10 cellular contexts compared by ENCODE assay signal in the genomic region with DNA sequence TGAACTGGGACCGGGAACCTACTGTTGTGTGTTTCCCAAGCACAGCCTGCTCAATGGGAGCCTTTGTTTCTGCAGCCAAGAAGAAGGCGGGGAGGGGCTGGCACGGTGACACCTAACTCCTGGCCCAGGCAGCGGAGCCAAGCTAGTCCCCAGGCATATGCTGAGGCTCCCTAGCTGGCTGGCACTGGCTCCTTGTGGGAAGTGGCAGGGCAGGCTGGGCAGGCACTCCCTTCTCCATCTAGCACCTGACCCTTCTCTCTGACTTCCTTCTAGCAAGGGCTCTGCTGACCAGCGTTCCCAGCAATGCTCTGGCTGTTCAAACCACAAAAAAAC.
DNase-seq lines count a peak whose midpoint lies in the region; ATAC-seq and TF ChIP-seq lines count a peak whose summit lies in the region.
"Had no signal": no experiment of that assay in that cellular context is flagged by ENCODE, and none has a peak within 500 bp of the region (broad histone marks: within the 10 kb centered on the region; RNA-seq: fewer than 3 reads in every experiment).

No MANE protein-coding gene starts in this region.

- H3K4me3 ChIP-seq in gastroesophageal sphincter: no peak overlapping the region

- H3K9me3 ChIP-seq in gastroesophageal sphincter: no peaks in the 10 kb centered on the region

- ATAC-seq in gastroesophageal sphincter: peak; percentile 58
- ATAC-seq: activated naive CD8-positive, alpha-beta T cell treated with anti-CD3 and anti-CD28 coated beads, Interleukin-2, amount 50 U/mL, for 24 hours had no signal

- H3K36me3 ChIP-seq in gastroesophageal sphincter: no peaks in the 10 kb centered on the region

- peaks cover 0 to 60% (median 9%) of the 10 kb centered on the region in 3 donors for H3K4me1 ChIP-seq in gastroesophageal sphincter

- H3K27me3 ChIP-seq in gastroesophageal sphincter: no peaks in the 10 kb centered on the region

- DNase-seq in DMS153 (lab: John Stamatoyannopoulos, UW): peak; percentile 17
- peak; percentile 81 for DNase-seq in NCI-H446 treated with DMSO at 0.1 percent for 48 hours (lab: John Stamatoyannopoulos, UW)
- peak; percentile 56 for DNase-seq in occipital lobe (lab: John Stamatoyannopoulos, UW)
- DNase-seq in activated CD4-positive, CD25-positive, alpha-beta regulatory T cell treated with anti-CD3 and anti-CD28 coated beads, Interleukin-2, amount 50 U/mL, for 72 hours: no peak
- DNase-seq in NCI-H82 (lab: John Stamatoyannopoulos, UW): no peak
- DNase-seq in NK-92 (lab: John Stamatoyannopoulos, UW; ENCODE audit: unreplicated experiment): no peak
- DNase-seq in stimulated activated naive CD4-positive, alpha-beta T cell (lab: John Stamatoyannopoulos, UW): no peak
- DNase-seq: activated naive CD8-positive, alpha-beta T cell treated with anti-CD3 and anti-CD28 coated beads, Interleukin-2, amount 50 U/mL, for 24 hours; T-helper 1 cell had no signal

- no peak for TF ChIP-seq EP300 in gastroesophageal sphincter (IDR thresholded peaks at IDR 0.05)

- TF ChIP-seq POLR2A in gastroesophageal sphincter (IDR thresholded peaks at IDR 0.05): no peak

- TF ChIP-seq CTCF in gastroesophageal sphincter (IDR thresholded peaks at IDR 0.05): no peak

- 0 to 11% methylated on average over 1 to 3 of the region's 5 CpGs for WGBS in gastroesophageal sphincter (ENCODE audit: low coverage in 1 of 2), 2 donors

- peak overlapping the region in 2 of 4 donors; percentile 30 to 47 for H3K27ac ChIP-seq in gastroesophageal sphincter

Comparison
In these comparisons a context has a peak if more than half of its experiments do, and no peak if none do; other contexts are left out.
1. DNase-seq: peak in DMS153 (single experiment), NCI-H446 treated with DMSO at 0.1 percent for 48 hours (single experiment) and occipital lobe (single experiment); none in activated CD4-positive, CD25-positive, alpha-beta regulatory T cell treated with anti-CD3 and anti-CD28 coated beads, Interleukin-2, amount 50 U/mL, for 72 hours (single experiment), NCI-H82 (single experiment), NK-92 (single experiment) and stimulated activated naive CD4-positive, alpha-beta T cell (0 of 6).